ENCODE assay signal across 10 cellular contexts in genomic region chr20:50321797-50322480, GRCh38.
DNase-seq lines count a peak whose midpoint lies in the region; ATAC-seq and TF ChIP-seq lines count a peak whose summit lies in the region.
"Had no signal": no experiment of that assay in that cellular context is flagged by ENCODE, and none has a peak within 500 bp of the region (broad histone marks: within the 10 kb centered on the region; RNA-seq: fewer than 3 reads in every experiment).

No MANE protein-coding gene starts in this region.

- H3K9me3 Mint-ChIP-seq in natural killer cell treated with Interleukin-12 subunit alpha and Interleukin-12 subunit beta and Interleukin-15 and Interleukin-18, amount 100 ng/mL, for 72 hours = peaks cover under 1% of the 10 kb centered on the region
- no peaks in the 10 kb centered on the region for H3K9me3 Mint-ChIP-seq in natural killer cell
- H3K9me3 Mint-ChIP-seq in naive thymus-derived CD8-positive, alpha-beta T cell = peaks cover 0 to 4% (median 0%) of the 10 kb centered on the region in 9 donors
- H3K9me3 Mint-ChIP-seq: activated naive CD8-positive, alpha-beta T cell treated with anti-CD3 and anti-CD28 coated beads, Interleukin-2, amount 50 U/mL, for 24 hours had no signal

- H3K27ac ChIP-seq in ovary = peak overlapping the region; percentile 88 to 91
- H3K27ac ChIP-seq: neutrophil had no signal

- H3K27me3 ChIP-seq in ovary = no peaks in the 10 kb centered on the region
- H3K27me3 ChIP-seq: neutrophil had no signal

- H3K36me3 ChIP-seq in ovary = no peaks in the 10 kb centered on the region
- H3K36me3 ChIP-seq: neutrophil had no signal

- H3K4me3 ChIP-seq in fibroblast of mammary gland (ENCODE audit: control insufficient read depth, low read depth, low read length) (no peak overlapping the region), ovary (no peak overlapping the region)

- intact Hi-C loops in natural killer cell (cut with micrococcal nuclease) = no loop called here
- intact Hi-C loops in ovary (cut with DNase I) = no loop called here

- no peak for DNase-seq in natural killer cell treated with Interleukin-12 subunit alpha and Interleukin-12 subunit beta and Interleukin-15 and Interleukin-18, amount 100 ng/mL, for 72 hours (ENCODE audit: low spot score)
- DNase-seq in natural killer cell (no peak), fibroblast of mammary gland (ENCODE audit: low read depth) (peak; percentile 49), ovary (peak in 4 of 5 donors; percentile 47 to 66 (median 61)), SHP77 treated with DMSO at 0.1 percent for 48 hours (lab: John Stamatoyannopoulos, UW) (no peak)
- DNase-seq in stimulated activated naive CD4-positive, alpha-beta T cell treated with Interleukin-2 at 50 U/mL for 16 hours (lab: John Stamatoyannopoulos, UW) = no peak
- no peak for DNase-seq in naive thymus-derived CD8-positive, alpha-beta T cell

- H3K4me1 Mint-ChIP-seq in natural killer cell treated with Interleukin-12 subunit alpha and Interleukin-12 subunit beta and Interleukin-15 and Interleukin-18, amount 100 ng/mL, for 72 hours (ENCODE audit: low read depth in 2 of 2) = peaks cover 28 to 37% of the 10 kb centered on the region in 2 donors
- peaks cover 0 to 11% of the 10 kb centered on the region in 2 donors for H3K4me1 Mint-ChIP-seq in natural killer cell
- peaks cover 0 to 1% (median 0%) of the 10 kb centered on the region in 4 donors for H3K4me1 Mint-ChIP-seq in naive thymus-derived CD8-positive, alpha-beta T cell

- TF ChIP-seq CTCF in natural killer cell (IDR thresholded peaks at IDR 0.05) (no peak), fibroblast of mammary gland (conservative IDR thresholded peaks at IDR 0.05; ENCODE audit: control insufficient read depth, insufficient read depth, low read depth, low read length) (no peak), ovary (IDR thresholded peaks at IDR 0.05) (no peak)

- TF ChIP-seq EP300 in ovary (IDR thresholded peaks at IDR 0.05) = no peak

- H3K4me1 ChIP-seq in ovary (ENCODE audit: insufficient read depth) = peaks cover 5% of the 10 kb centered on the region

- H3K9me3 ChIP-seq in ovary = no peaks in the 10 kb centered on the region
- H3K9me3 ChIP-seq: neutrophil had no signal

- POLR2A ChIA-PET in naive thymus-derived CD8-positive, alpha-beta T cell (lab: Charles Lee) = no interaction called here

- H3K4me3 Mint-ChIP-seq in natural killer cell treated with Interleukin-12 subunit alpha and Interleukin-12 subunit beta and Interleukin-15 and Interleukin-18, amount 100 ng/mL, for 72 hours = no peak overlapping the region
- H3K4me3 Mint-ChIP-seq in natural killer cell = no peak overlapping the region
- H3K4me3 Mint-ChIP-seq in naive thymus-derived CD8-positive, alpha-beta T cell = no peak overlapping the region
- H3K4me3 Mint-ChIP-seq: activated naive CD8-positive, alpha-beta T cell treated with anti-CD3 and anti-CD28 coated beads, Interleukin-2, amount 50 U/mL, for 24 hours had no signal

- peak in 1 of 2 donors; percentile 5 for ATAC-seq in natural killer cell treated with Interleukin-12 subunit alpha and Interleukin-12 subunit beta and Interleukin-15 and Interleukin-18, amount 100 ng/mL, for 72 hours
- ATAC-seq in natural killer cell = no peak
- ATAC-seq in HG03469 (IDR thresholded peaks at IDR 0.05; ENCODE audit: unreplicated experiment) = no peak
- ATAC-seq in naive thymus-derived CD8-positive, alpha-beta T cell = no peak

- WGBS in ovary, 3 donors = 34 to 44% (median 39%) methylated on average over 9 of the region's 9 CpGs

- no peak for TF ChIP-seq POLR2A in ovary (IDR thresholded peaks at IDR 0.05)

- peak overlapping the region; percentile 9 to 39 for H3K27ac Mint-ChIP-seq in natural killer cell treated with Interleukin-12 subunit alpha and Interleukin-12 subunit beta and Interleukin-15 and Interleukin-18, amount 100 ng/mL, for 72 hours
- no peak overlapping the region for H3K27ac Mint-ChIP-seq in natural killer cell
- H3K27ac Mint-ChIP-seq in naive thymus-derived CD8-positive, alpha-beta T cell = no peak overlapping the region
- H3K27ac Mint-ChIP-seq: activated naive CD8-positive, alpha-beta T cell treated with anti-CD3 and anti-CD28 coated beads, Interleukin-2, amount 50 U/mL, for 24 hours had no signal

- H3K36me3 Mint-ChIP-seq in natural killer cell treated with Interleukin-12 subunit alpha and Interleukin-12 subunit beta and Interleukin-15 and Interleukin-18, amount 100 ng/mL, for 72 hours = peaks cover 7% of the 10 kb centered on the region
- no peaks in the 10 kb centered on the region for H3K36me3 Mint-ChIP-seq in natural killer cell
- no peaks in the 10 kb centered on the region for H3K36me3 Mint-ChIP-seq in naive thymus-derived CD8-positive, alpha-beta T cell

- peaks cover 22 to 28% of the 10 kb centered on the region in 2 donors for H3K27me3 Mint-ChIP-seq in natural killer cell treated with Interleukin-12 subunit alpha and Interleukin-12 subunit beta and Interleukin-15 and Interleukin-18, amount 100 ng/mL, for 72 hours
- peaks cover 31 to 65% of the 10 kb centered on the region in 2 donors for H3K27me3 Mint-ChIP-seq in natural killer cell (ENCODE audit: low read depth in 2 of 2)
- peaks cover 2 to 25% (median 14%) of the 10 kb centered on the region in 5 donors for H3K27me3 Mint-ChIP-seq in naive thymus-derived CD8-positive, alpha-beta T cell

Comparison
In these comparisons a context has a peak if more than half of its experiments do, and no peak if none do; other contexts are left out.
1. H3K27ac Mint-ChIP-seq: peak in natural killer cell treated with Interleukin-12 subunit alpha and Interleukin-12 subunit beta and Interleukin-15 and Interleukin-18, amount 100 ng/mL, for 72 hours (2 of 2); none in natural killer cell (0 of 2) and naive thymus-derived CD8-positive, alpha-beta T cell (0 of 10).
2. DNase-seq: peak in fibroblast of mammary gland (single experiment) and ovary (4 of 5); none in natural killer cell treated with Interleukin-12 subunit alpha and Interleukin-12 subunit beta and Interleukin-15 and Interleukin-18, amount 100 ng/mL, for 72 hours (single experiment), natural killer cell (single experiment), stimulated activated naive CD4-positive, alpha-beta T cell treated with Interleukin-2 at 50 U/mL for 16 hours (single experiment), SHP77 treated with DMSO at 0.1 percent for 48 hours (single experiment) and naive thymus-derived CD8-positive, alpha-beta T cell (0 of 10).